Comparison of ENCODE assay signal across 28 cellular contexts in the genomic region with DNA sequence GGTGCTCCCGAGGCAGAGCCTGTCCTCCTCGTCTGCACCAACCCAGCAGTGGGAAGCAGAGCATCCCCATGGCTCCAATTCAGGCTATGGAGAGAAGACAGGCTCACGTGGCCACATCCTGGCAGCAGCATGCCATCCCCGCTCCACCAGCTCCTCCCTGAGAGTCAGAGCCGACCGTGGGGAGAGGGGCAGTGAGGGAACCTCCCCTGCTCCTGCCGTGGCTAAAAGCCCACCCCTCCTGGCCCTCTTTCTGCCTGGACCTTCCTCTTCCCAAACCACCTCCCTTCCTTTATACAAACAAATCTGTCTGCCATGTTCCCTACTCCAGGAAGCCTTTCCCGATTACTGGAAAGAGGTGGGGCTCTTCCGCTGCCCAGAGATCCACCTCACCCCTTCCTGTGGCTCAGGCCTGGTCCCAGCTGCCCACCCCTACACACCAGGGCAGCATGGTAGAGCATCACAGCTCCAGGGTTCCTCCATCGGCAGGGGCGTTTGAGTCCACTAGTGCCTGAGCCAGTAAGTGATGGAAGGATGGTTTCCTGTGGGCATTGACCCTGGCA. TPM values are rescaled to one million over a fixed set of nuclear protein-coding genes. Genes with fewer than 3 reads are reported as not detected.
DNase-seq lines count a peak whose midpoint lies in the region; ATAC-seq and TF ChIP-seq lines count a peak whose summit lies in the region.
"Had no signal": no experiment of that assay in that cellular context is flagged by ENCODE, and none has a peak within 500 bp of the region (broad histone marks: within the 10 kb centered on the region; RNA-seq: fewer than 3 reads in every experiment).

No MANE protein-coding gene starts in this region.

- H3K4me3 ChIP-seq in Caco-2 (ENCODE audit: low read depth, low read length) (no peak overlapping the region), esophagus muscularis mucosa (no peak overlapping the region), lower lobe of right lung (peak overlapping the region; percentile 25), suprapubic skin (no peak overlapping the region)
- H3K4me3 ChIP-seq: dorsolateral prefrontal cortex, HAP-1, K562, testis had no signal

- peak overlapping the region; percentile 67 for H3K27ac Mint-ChIP-seq in Caco-2 (ENCODE audit: unreplicated experiment)
- H3K27ac Mint-ChIP-seq: activated CD4-positive, alpha-beta T cell treated with anti-CD3 and anti-CD28 coated beads, Interleukin-2, amount 10 ng/mL, durations not matched to agents 24 days and 14 days; activated naive CD8-positive, alpha-beta T cell treated with anti-CD3 and anti-CD28 coated beads, Interleukin-2, amount 10 ng/mL, durations not matched to agents 7 days and 5 days; activated T-cell treated with anti-CD3 and anti-CD28 coated beads, Interleukin-2, amount 50 U/mL, for 24 hours; CD8-positive, alpha-beta memory T cell; naive thymus-derived CD4-positive, alpha-beta T cell; stimulated activated memory B cell treated with anti-CD40 and anti-IgM and Interleukin-4, amounts not matched to agents 10 μg/mL and 1 μg/mL and 100 μg/mL, for 72 hours had no signal

- DNase-seq in Caco-2, result no peak
- DNase-seq in esophagus muscularis mucosa (ENCODE audit: extremely low spot score), result no peak
- DNase-seq in lower lobe of right lung, result no peak
- DNase-seq in suprapubic skin (ENCODE audit: low spot score in 2 of 2), result no peak
- no peak for DNase-seq in stimulated activated CD4-positive, alpha-beta T cell treated with anti-CD3 and anti-CD28 coated beads, Interleukin-1b, Interleukin-23, amount 100 ng/mL, for 48 hours
- no peak for DNase-seq in NCI-H2227 treated with DMSO at 0.1 percent for 48 hours (lab: John Stamatoyannopoulos, UW)
- no peak for DNase-seq in kidney glomerular epithelial cell (lab: John Stamatoyannopoulos, UW)
- DNase-seq: activated CD4-positive, alpha-beta T cell treated with anti-CD3 and anti-CD28 coated beads, Interleukin-2, amount 10 ng/mL, durations not matched to agents 24 days and 14 days; activated gamma-delta T cell; activated naive CD8-positive, alpha-beta T cell treated with anti-CD3 and anti-CD28 coated beads, Interleukin-2, amount 10 ng/mL, durations not matched to agents 7 days and 5 days; activated T-cell treated with anti-CD3 and anti-CD28 coated beads, Interleukin-2, amount 50 U/mL, for 24 hours; CD8-positive, alpha-beta memory T cell; cerebellar nuclear complex; dorsolateral prefrontal cortex; left colon; naive thymus-derived CD4-positive, alpha-beta T cell; NCI-H1105; NCI-H1930; NCI-H526; SHP77 treated with DMSO at 0.1 percent for 48 hours; stimulated activated CD4-positive, alpha-beta T cell treated with anti-CD3 and anti-CD28 coated beads, Interleukin-4, amount 100 ng/mL, for 24 hours; T-helper 9 cell; testis; WERI-Rb-1 had no signal

- BruUV-seq in Caco-2 (replicated peaks; lab: Mats Ljungman, UMichigan), result no TSS peak

- H3K9me3 ChIP-seq in Caco-2 (no peaks in the 10 kb centered on the region), esophagus muscularis mucosa (no peaks in the 10 kb centered on the region), lower lobe of right lung (no peaks in the 10 kb centered on the region), suprapubic skin (no peaks in the 10 kb centered on the region)
- H3K9me3 ChIP-seq: HAP-1, testis had no signal

- H3K4me1 ChIP-seq in Caco-2 (peaks cover 17% of the 10 kb centered on the region), esophagus muscularis mucosa (peaks cover 68 to 92% (median 77%) of the 10 kb centered on the region in 4 donors), lower lobe of right lung (peaks cover 70% of the 10 kb centered on the region), suprapubic skin (peaks cover 37% of the 10 kb centered on the region)

- TF ChIP-seq POLR2A in esophagus muscularis mucosa (IDR thresholded peaks at IDR 0.05; ENCODE audit: low read depth) (no peak), suprapubic skin (IDR thresholded peaks at IDR 0.05) (no peak)

- H3K4me1 Mint-ChIP-seq in Caco-2 (ENCODE audit: low read depth, unreplicated experiment), result peaks cover 24% of the 10 kb centered on the region
- H3K4me1 Mint-ChIP-seq: CD8-positive, alpha-beta memory T cell; stimulated activated memory B cell treated with anti-CD40 and anti-IgM and Interleukin-4, amounts not matched to agents 10 μg/mL and 1 μg/mL and 100 μg/mL, for 72 hours had no signal

- H3K4me3 Mint-ChIP-seq in Caco-2 (ENCODE audit: unreplicated experiment), result no peak overlapping the region
- H3K4me3 Mint-ChIP-seq: activated CD4-positive, alpha-beta T cell treated with anti-CD3 and anti-CD28 coated beads, Interleukin-2, amount 10 ng/mL, durations not matched to agents 24 days and 14 days; activated naive CD8-positive, alpha-beta T cell treated with anti-CD3 and anti-CD28 coated beads, Interleukin-2, amount 10 ng/mL, durations not matched to agents 7 days and 5 days; activated T-cell treated with anti-CD3 and anti-CD28 coated beads, Interleukin-2, amount 50 U/mL, for 24 hours; CD8-positive, alpha-beta memory T cell; naive thymus-derived CD4-positive, alpha-beta T cell; stimulated activated memory B cell treated with anti-CD40 and anti-IgM and Interleukin-4, amounts not matched to agents 10 μg/mL and 1 μg/mL and 100 μg/mL, for 72 hours had no signal

- TF ChIP-seq CTCF in Caco-2 (IDR thresholded peaks at IDR 0.05; ENCODE audit: insufficient read depth in 1 of 2, low read depth in 1 of 2, low read length in 1 of 2, severe bottlenecking in 1 of 2, unreplicated experiment in 1 of 2) (no peak), esophagus muscularis mucosa (IDR thresholded peaks at IDR 0.05) (no peak), lower lobe of right lung (IDR thresholded peaks at IDR 0.05) (no peak), suprapubic skin (IDR thresholded peaks at IDR 0.05) (no peak)

- TF ChIP-seq EP300 in esophagus muscularis mucosa (IDR thresholded peaks at IDR 0.05), result no peak
- TF ChIP-seq EP300 in suprapubic skin (IDR thresholded peaks at IDR 0.05), result no peak

- no peaks in the 10 kb centered on the region for H3K9me3 Mint-ChIP-seq in Caco-2 (ENCODE audit: unreplicated experiment)
- H3K9me3 Mint-ChIP-seq: activated CD4-positive, alpha-beta T cell treated with anti-CD3 and anti-CD28 coated beads, Interleukin-2, amount 10 ng/mL, durations not matched to agents 24 days and 14 days; activated naive CD8-positive, alpha-beta T cell treated with anti-CD3 and anti-CD28 coated beads, Interleukin-2, amount 10 ng/mL, durations not matched to agents 7 days and 5 days; activated T-cell treated with anti-CD3 and anti-CD28 coated beads, Interleukin-2, amount 50 U/mL, for 24 hours; CD8-positive, alpha-beta memory T cell; stimulated activated memory B cell treated with anti-CD40 and anti-IgM and Interleukin-4, amounts not matched to agents 10 μg/mL and 1 μg/mL and 100 μg/mL, for 72 hours had no signal

- no peaks in the 10 kb centered on the region for H3K27me3 Mint-ChIP-seq in Caco-2 (ENCODE audit: insufficient read depth, unreplicated experiment)
- H3K27me3 Mint-ChIP-seq: activated CD4-positive, alpha-beta T cell treated with anti-CD3 and anti-CD28 coated beads, Interleukin-2, amount 10 ng/mL, durations not matched to agents 24 days and 14 days; activated T-cell treated with anti-CD3 and anti-CD28 coated beads, Interleukin-2, amount 50 U/mL, for 24 hours had no signal

- H3K36me3 ChIP-seq in Caco-2 (ENCODE audit: control insufficient read depth, insufficient read depth, low read length) (no peaks in the 10 kb centered on the region), esophagus muscularis mucosa (no peaks in the 10 kb centered on the region), lower lobe of right lung (no peaks in the 10 kb centered on the region), suprapubic skin (no peaks in the 10 kb centered on the region)
- H3K36me3 ChIP-seq: HAP-1, WERI-Rb-1 had no signal

- H3K36me3 Mint-ChIP-seq in Caco-2 (ENCODE audit: insufficient read depth, unreplicated experiment), result no peaks in the 10 kb centered on the region
- H3K36me3 Mint-ChIP-seq: activated naive CD8-positive, alpha-beta T cell treated with anti-CD3 and anti-CD28 coated beads, Interleukin-2, amount 10 ng/mL, durations not matched to agents 7 days and 5 days; CD8-positive, alpha-beta memory T cell; naive thymus-derived CD4-positive, alpha-beta T cell; stimulated activated memory B cell treated with anti-CD40 and anti-IgM and Interleukin-4, amounts not matched to agents 10 μg/mL and 1 μg/mL and 100 μg/mL, for 72 hours had no signal

- POLR2A ChIA-PET in Caco-2 (lab: Charles Lee), result no interaction called here

- CTCF ChIA-PET in Caco-2 (lab: Charles Lee), result no interaction called here

- H3K27ac ChIP-seq in esophagus muscularis mucosa (replicated peaks in 1 of 4), result peak overlapping the region; percentile 43 to 78 (median 70)
- H3K27ac ChIP-seq in lower lobe of right lung, result peak overlapping the region; percentile 84
- H3K27ac ChIP-seq in suprapubic skin, result peak overlapping the region; percentile 4
- H3K27ac ChIP-seq: dorsolateral prefrontal cortex, WERI-Rb-1 had no signal

- ATAC-seq in lower lobe of right lung (no peak), GM21528 (IDR thresholded peaks at IDR 0.05; ENCODE audit: low FRiP score, unreplicated experiment) (no peak)
- ATAC-seq: K562; left colon; naive thymus-derived CD4-positive, alpha-beta T cell; stimulated activated memory B cell treated with anti-CD40 and anti-IgM and Interleukin-4, amounts not matched to agents 10 μg/mL and 1 μg/mL and 100 μg/mL, for 72 hours had no signal

- intact Hi-C loops in Caco-2 (cut with micrococcal nuclease; ENCODE audit: unreplicated experiment), result no loop called here
- intact Hi-C loops in esophagus muscularis mucosa (cut with DNase I), result no loop called here
- intact Hi-C loops in lower lobe of right lung (cut with DNase I), result no loop called here

- no peaks in the 10 kb centered on the region for H3K27me3 ChIP-seq in Caco-2 (replicated peaks; ENCODE audit: control insufficient read depth, insufficient read depth, low read length)
- H3K27me3 ChIP-seq in esophagus muscularis mucosa, result no peaks in the 10 kb centered on the region
- H3K27me3 ChIP-seq in lower lobe of right lung (ENCODE audit: low read depth), result no peaks in the 10 kb centered on the region
- H3K27me3 ChIP-seq in suprapubic skin, result no peaks in the 10 kb centered on the region
- H3K27me3 ChIP-seq: dorsolateral prefrontal cortex, testis had no signal

- WGBS in esophagus muscularis mucosa, result 74% methylated on average over 8 of the region's 11 CpGs
- WGBS in suprapubic skin, result 90% methylated on average over 11 of the region's 11 CpGs

RNA-seq across cellular contexts. Expression of gene AQP1, which starts 10.8 kb away (rescaled TPM):
- 0.19 and 0.52 TPM in 2 replicates for total RNA-seq in Caco-2 (2022)
- total RNA-seq in esophagus muscularis mucosa, result 100 to 1,000 TPM; 362 to 578 (median 513) TPM
- 826 TPM for total RNA-seq in lower lobe of right lung
- 100 to 1,000 TPM in 3 of 4 donors, 10 to 100 TPM in 1; 92.1 to 139 (median 110) TPM for total RNA-seq in suprapubic skin
- total RNA-seq: activated CD4-positive, alpha-beta T cell treated with anti-CD3 and anti-CD28 coated beads, Interleukin-2, amount 10 ng/mL, durations not matched to agents 24 days and 14 days had no signal

Comparison
In these comparisons a context has a peak if more than half of its experiments do, and no peak if none do; other contexts are left out.
1. H3K27ac ChIP-seq: peak in every context shown above with its lines; median percentile 84 in lower lobe of right lung; 70 in esophagus muscularis mucosa; 4 in suprapubic skin.
2. RNA of gene AQP1, which starts 10.8 kb away (total RNA-seq): 826 TPM in lower lobe of right lung (single experiment), 362 to 578 TPM in esophagus muscularis mucosa and 92.1 to 139 TPM in suprapubic skin; 0.19 to 0.52 TPM in Caco-2; every median in the first group is over 10 times any median in the second.